In genomic region chr14:22981090-22982012, GRCh38 we compare ENCODE assay signal across 8 cellular contexts. TPM values are rescaled to one million over a fixed set of nuclear protein-coding genes. Genes with fewer than 3 reads are reported as not detected.
DNase-seq lines count a peak whose midpoint lies in the region; ATAC-seq and TF ChIP-seq lines count a peak whose summit lies in the region.

No MANE protein-coding gene starts in this region.

- peak overlapping the region; percentile 96 for H3K14ac ChIP-seq in trophoblast cell (ENCODE audit: low read length)

- TF ChIP-seq CTCF in HCT116 (IDR thresholded peaks at IDR 0.05 in 2 of 3, conservative IDR thresholded peaks at IDR 0.05 in 1 of 3; ENCODE audit: borderline replicate concordance in 1 of 3, insufficient read depth in 1 of 3, low read depth in 2 of 3, low read length in 2 of 3), result no peak

- peak overlapping the region; percentile 97 for H2BK120ac ChIP-seq in trophoblast cell (ENCODE audit: insufficient read depth, low read length, poor library complexity)

- H3K27me3 ChIP-seq in HCT116 (ENCODE audit: insufficient read depth, low read length), result no peaks in the 10 kb centered on the region
- no peaks in the 10 kb centered on the region for H3K27me3 ChIP-seq in trophoblast cell (ENCODE audit: insufficient read depth, low read length)

- H4K91ac ChIP-seq in trophoblast cell (ENCODE audit: low read depth, low read length), result peak overlapping the region; percentile 96

- no peak for TF ChIP-seq RAD21 in HCT116 (IDR thresholded peaks at IDR 0.05; ENCODE audit: low read depth)

- peak overlapping the region; percentile 87 for H2BK5ac ChIP-seq in trophoblast cell (ENCODE audit: low read depth, low read length, poor library complexity)

- POLR2A ChIA-PET in HCT116 (lab: Charles Lee), result interaction anchor here (0.6 to 2.5 kb wide), 4 partner anchors 14 to 113 kb away, joined by 3 to 10 read pairs (median 6); partner anchors contain the start of genes ACIN1 and C14orf119

- RAD21 ChIA-PET in HCT116 (lab: Charles Lee; ENCODE audit: low non-redundant PET in 1 of 2, low total read pairs in 2 of 2, uncharacterized antibody in 2 of 2, unreplicated experiment in 2 of 2), result interaction anchor here (0.7 to 1.3 kb wide), 3 partner anchors 77 to 215 kb away, joined by 3 read pairs; partner anchors contain the start of gene OXA1L (in 1 of the 2)

- H4K8ac ChIP-seq in trophoblast cell (ENCODE audit: low read depth, low read length), result peak overlapping the region; percentile 76

- DNase-seq in HCT116 (ENCODE audit: low read depth, low spot score), result no peak
- peak; percentile 19 to 25 for DNase-seq in activated CD4-positive, alpha-beta T cell treated with anti-CD3 and anti-CD28 coated beads, Interleukin-2, amount 50 U/mL, for 48 hours
- peak; percentile 54 for DNase-seq in Right ventricle myocardium superior
- peak; percentile 31 to 59 for DNase-seq in trophoblast cell
- DNase-seq in NCI-H446 (lab: John Stamatoyannopoulos, UW), result no peak
- DNase-seq in DMS79 treated with DMSO at 0.1 percent for 48 hours (lab: John Stamatoyannopoulos, UW), result no peak
- DNase-seq in Kasumi-1 (lab: John Stamatoyannopoulos, UW), result no peak

- peaks cover 40 to 51% of the 10 kb centered on the region in 2 experiments for H3K4me1 ChIP-seq in HCT116 (ENCODE audit: control insufficient read depth in 1 of 2, insufficient read depth in 2 of 2, low read length in 2 of 2)
- H3K4me1 ChIP-seq in trophoblast cell (ENCODE audit: control insufficient read depth in 1 of 2, insufficient read depth in 2 of 2, low read length in 2 of 2), result peaks cover 28 to 33% of the 10 kb centered on the region in 2 experiments

- H3K4me2 ChIP-seq in HCT116 (ENCODE audit: low read length), result peak overlapping the region; percentile 97
- peak overlapping the region; percentile 84 for H3K4me2 ChIP-seq in trophoblast cell (ENCODE audit: low read length)

- H4K20me1 ChIP-seq in HCT116 (ENCODE audit: insufficient read depth), result no peaks in the 10 kb centered on the region

- H3K9me3 ChIP-seq in HCT116 (ENCODE audit: control insufficient read depth in 1 of 2, insufficient read depth in 1 of 2, low read depth in 1 of 2, low read length in 2 of 2) (no peaks in the 10 kb centered on the region), trophoblast cell (ENCODE audit: insufficient read depth, low read depth, low read length) (no peaks in the 10 kb centered on the region)

- no peak overlapping the region for H2AFZ ChIP-seq in HCT116 (ENCODE audit: low read depth, low read length, poor library complexity, severe bottlenecking)
- H2AFZ ChIP-seq in trophoblast cell (ENCODE audit: insufficient read depth, low read length, poor library complexity), result peak overlapping the region; percentile 69

- peak overlapping the region; percentile 89 for H2AK5ac ChIP-seq in trophoblast cell (ENCODE audit: low read length)

- H3K36me3 ChIP-seq in HCT116 (ENCODE audit: control insufficient read depth in 1 of 2, insufficient read depth in 2 of 2, low read length in 2 of 2) (peaks cover 0 to 1% of the 10 kb centered on the region in 2 experiments; a peak in 1 of 4 replicates), trophoblast cell (ENCODE audit: control insufficient read depth in 1 of 2, insufficient read depth in 2 of 2, low read length in 2 of 2) (peaks cover 7 to 16% of the 10 kb centered on the region in 2 experiments)

- peaks cover 53% of the 10 kb centered on the region for H3K79me2 ChIP-seq in HCT116 (ENCODE audit: insufficient read depth, low read length)
- peaks cover 37% of the 10 kb centered on the region for H3K79me2 ChIP-seq in trophoblast cell (ENCODE audit: control insufficient read depth, insufficient read depth, low read length, poor library complexity)

- intact Hi-C loops in HCT116 (cut with micrococcal nuclease), result loop anchor here (2.0 to 10.0 kb wide), 5 partner anchors 51 to 597 kb away; partner anchors contain the start of genes BCL2L2 and PPP1R3E
- intact Hi-C loops in Right ventricle myocardium superior (cut with DNase I), result no loop called here

- WGBS in trophoblast cell (ENCODE audit: extremely low coverage, insufficient coverage, insufficient read length), result no CpG with 5 or more reads among the region's 91 CpGs

- CTCF ChIA-PET in HCT116 (lab: Charles Lee), result interaction anchor here (1.0 to 7.6 kb wide), 6 partner anchors 14 to 88 kb away, joined by 5 to 175 read pairs (median 12); partner anchors contain the start of gene CDH24

- peak overlapping the region; percentile 83 for H3K18ac ChIP-seq in trophoblast cell (ENCODE audit: low read length)

- BruUV-seq in HCT116 (replicated peaks; lab: Mats Ljungman, UMichigan), result TSS peak; percentile 52

- no peak overlapping the region for H3K23ac ChIP-seq in trophoblast cell (ENCODE audit: low read length)

- H3K4ac ChIP-seq in trophoblast cell (ENCODE audit: low read depth, low read length), result peak overlapping the region; percentile 98

- TF ChIP-seq POLR2A in HCT116 (IDR thresholded peaks at IDR 0.05; ENCODE audit: borderline replicate concordance, extremely low read depth, insufficient read depth, insufficient read length), result no peak

- H3K9ac ChIP-seq in HCT116 (ENCODE audit: low read length), result peak overlapping the region; percentile 90
- H3K9ac ChIP-seq in trophoblast cell (ENCODE audit: low read length), result peak overlapping the region; percentile 98

- H3K79me1 ChIP-seq in trophoblast cell (ENCODE audit: low read length), result peaks cover 43% of the 10 kb centered on the region

- peak overlapping the region; percentile 77 to 83 for H3K4me3 ChIP-seq in HCT116 (replicated peaks in 1 of 2; ENCODE audit: low read depth in 1 of 2, low read length in 2 of 2)
- peak overlapping the region; percentile 93 for H3K4me3 ChIP-seq in trophoblast cell (ENCODE audit: low read depth, low read length)

- peak; percentile 18 for ATAC-seq in HCT116
- peak; percentile 4 for ATAC-seq in Right ventricle myocardium superior (ENCODE audit: poor library complexity)
- no peak for ATAC-seq in HG02884 (IDR thresholded peaks at IDR 0.05; ENCODE audit: unreplicated experiment)

- peak overlapping the region; percentile 68 for H4K12ac ChIP-seq in trophoblast cell (ENCODE audit: low read depth, low read length)

- H3K27ac ChIP-seq in HCT116 (ENCODE audit: low read depth, low read length) (peak overlapping the region; percentile 95), trophoblast cell (ENCODE audit: low read depth, low read length) (peak overlapping the region; percentile 86)

- H3K9me2 ChIP-seq in HCT116 (ENCODE audit: insufficient read depth), result no peaks in the 10 kb centered on the region

- H2BK12ac ChIP-seq in trophoblast cell (ENCODE audit: low read length), result peak overlapping the region; percentile 51

TF ChIP-seq in HCT116, 20 proteins besides CTCF, POLR2A, EP300 and RAD21:
- TF ChIP-seq, protein P1, sequence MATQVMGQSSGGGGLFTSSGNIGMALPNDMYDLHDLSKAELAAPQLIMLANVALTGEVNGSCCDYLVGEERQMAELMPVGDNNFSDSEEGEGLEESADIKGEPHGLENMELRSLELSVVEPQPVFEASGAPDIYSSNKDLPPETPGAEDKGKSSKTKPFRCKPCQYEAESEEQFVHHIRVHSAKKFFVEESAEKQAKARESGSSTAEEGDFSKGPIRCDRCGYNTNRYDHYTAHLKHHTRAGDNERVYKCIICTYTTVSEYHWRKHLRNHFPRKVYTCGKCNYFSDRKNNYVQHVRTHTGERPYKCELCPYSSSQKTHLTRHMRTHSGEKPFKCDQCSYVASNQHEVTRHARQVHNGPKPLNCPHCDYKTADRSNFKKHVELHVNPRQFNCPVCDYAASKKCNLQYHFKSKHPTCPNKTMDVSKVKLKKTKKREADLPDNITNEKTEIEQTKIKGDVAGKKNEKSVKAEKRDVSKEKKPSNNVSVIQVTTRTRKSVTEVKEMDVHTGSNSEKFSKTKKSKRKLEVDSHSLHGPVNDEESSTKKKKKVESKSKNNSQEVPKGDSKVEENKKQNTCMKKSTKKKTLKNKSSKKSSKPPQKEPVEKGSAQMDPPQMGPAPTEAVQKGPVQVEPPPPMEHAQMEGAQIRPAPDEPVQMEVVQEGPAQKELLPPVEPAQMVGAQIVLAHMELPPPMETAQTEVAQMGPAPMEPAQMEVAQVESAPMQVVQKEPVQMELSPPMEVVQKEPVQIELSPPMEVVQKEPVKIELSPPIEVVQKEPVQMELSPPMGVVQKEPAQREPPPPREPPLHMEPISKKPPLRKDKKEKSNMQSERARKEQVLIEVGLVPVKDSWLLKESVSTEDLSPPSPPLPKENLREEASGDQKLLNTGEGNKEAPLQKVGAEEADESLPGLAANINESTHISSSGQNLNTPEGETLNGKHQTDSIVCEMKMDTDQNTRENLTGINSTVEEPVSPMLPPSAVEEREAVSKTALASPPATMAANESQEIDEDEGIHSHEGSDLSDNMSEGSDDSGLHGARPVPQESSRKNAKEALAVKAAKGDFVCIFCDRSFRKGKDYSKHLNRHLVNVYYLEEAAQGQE (IDR thresholded peaks at IDR 0.05; ENCODE audit: low read depth), result no peak
- TF ChIP-seq TCF7L2 (IDR thresholded peaks at IDR 0.05; ENCODE audit: borderline replicate concordance, extremely low read depth, insufficient read depth, insufficient read length) (peak; percentile 86), POLR2AphosphoS5 (IDR thresholded peaks at IDR 0.05; ENCODE audit: low read depth, low read length) (peak; percentile 33; the same call in 1 of the 2 replicates), ZFX (IDR thresholded peaks at IDR 0.05) (peak; percentile 68), SIN3A (IDR thresholded peaks at IDR 0.05; ENCODE audit: low read depth) (no peak), CBX3 (IDR thresholded peaks at IDR 0.05; ENCODE audit: low read depth) (no peak)

RNA-seq across cellular contexts. Expression of gene AJUBA, which starts 1.0 kb away (rescaled TPM):
- 39.7 TPM for total RNA-seq in HCT116 (2021; ENCODE audit: unreplicated experiment)
- polyA plus RNA-seq in HCT116 (2012), result 25.0 and 33.9 TPM in 2 replicates
- total RNA-seq in Right ventricle myocardium superior, result 10.9 TPM
- 24.6 and 25.3 TPM in 2 replicates for polyA plus RNA-seq in trophoblast cell (2013)

RNA-seq across cellular contexts. Expression of gene HAUS4, which starts 24.5 kb away (rescaled TPM):
- total RNA-seq in HCT116 (2021; ENCODE audit: unreplicated experiment) (48.7 TPM), Right ventricle myocardium superior (16.4 TPM)
- 45.1 and 57.4 TPM in 2 replicates for polyA plus RNA-seq in HCT116 (2012)
- polyA plus RNA-seq in trophoblast cell (2013), result 29.6 and 29.8 TPM in 2 replicates

RNA-seq across cellular contexts. Expression of gene C14orf93, which starts 28.6 kb away (rescaled TPM):
- 13.7 TPM for total RNA-seq in HCT116 (2021; ENCODE audit: unreplicated experiment)
- polyA plus RNA-seq in HCT116 (2012), result 15.6 and 16.8 TPM in 2 replicates
- total RNA-seq in Right ventricle myocardium superior, result 5.5 TPM
- 3.0 and 3.6 TPM in 2 replicates for polyA plus RNA-seq in trophoblast cell (2013)

RNA-seq across cellular contexts. Expression of gene PRMT5, which starts 52.2 kb away (rescaled TPM):
- total RNA-seq in HCT116 (2021; ENCODE audit: unreplicated experiment) (186 TPM), Right ventricle myocardium superior (50.2 TPM)
- polyA plus RNA-seq in HCT116 (2012), result 204 TPM in 2 replicates
- 58.2 and 61.0 TPM in 2 replicates for polyA plus RNA-seq in trophoblast cell (2013)

RNA-seq across cellular contexts. Expression of gene PSMB5, which starts 53.3 kb away (rescaled TPM):
- total RNA-seq in HCT116 (2021; ENCODE audit: unreplicated experiment) (212 TPM), Right ventricle myocardium superior (129 TPM)
- 222 and 232 TPM in 2 replicates for polyA plus RNA-seq in HCT116 (2012)
- 159 and 160 TPM in 2 replicates for polyA plus RNA-seq in trophoblast cell (2013)

Comparison
In these comparisons a context has a peak if more than half of its experiments do, and no peak if none do; other contexts are left out.
1. DNase-seq: peak in activated CD4-positive, alpha-beta T cell treated with anti-CD3 and anti-CD28 coated beads, Interleukin-2, amount 50 U/mL, for 48 hours (2 of 2), Right ventricle myocardium superior (single experiment) and trophoblast cell (2 of 2); none in HCT116 (single experiment), NCI-H446 (0 of 2), DMS79 treated with DMSO at 0.1 percent for 48 hours (single experiment) and Kasumi-1 (0 of 2).